In genomic region chr3:13788522-13789424, GRCh38 we compare ENCODE assay signal across 27 cellular contexts.
DNase-seq lines count a peak whose midpoint lies in the region; ATAC-seq and TF ChIP-seq lines count a peak whose summit lies in the region.
"Had no signal": no experiment of that assay in that cellular context is flagged by ENCODE, and none has a peak within 500 bp of the region (broad histone marks: within the 10 kb centered on the region; RNA-seq: fewer than 3 reads in every experiment).

No MANE protein-coding gene starts in this region.

- H3K27ac ChIP-seq in dorsolateral prefrontal cortex = peak overlapping the region in 54 of 59 donors; percentile 7 to 88 (median 73)
- H3K27ac ChIP-seq: A549, foreskin keratinocyte, heart left ventricle, prostate gland, VCaP had no signal

- DNase-seq in Ammon's horn (ENCODE audit: low spot score) (peak; percentile 73), NCI-H524 (lab: John Stamatoyannopoulos, UW) (peak; percentile 67 to 88), dorsolateral prefrontal cortex (peak in 1 of 10 donors; percentile 23), neural crest cell (ENCODE audit: low read depth, low spot score) (no peak), HK-2 (ENCODE audit: unreplicated experiment) (no peak)
- DNase-seq: activated CD4-positive, alpha-beta T cell treated with anti-CD3 and anti-CD28 coated beads for 48 hours; activated gamma-delta T cell; activated T-cell treated with anti-CD3 and anti-CD28 coated beads, Interleukin-2, amount 50 U/mL, for 1 hour; AML-193; CD4-positive, alpha-beta memory T cell; effector CD4-positive, alpha-beta T cell; erythroblast; foreskin keratinocyte; H9; KBM-7; kidney glomerular epithelial cell; MG63; NCI-H2081; stimulated activated naive CD4-positive, alpha-beta T cell treated with Interleukin-2 at 50 U/mL for 16 hours had no signal

- intact Hi-C loops in dorsolateral prefrontal cortex (cut with DNase I) = no loop called here

- H3K27ac Mint-ChIP-seq in neural crest cell (ENCODE audit: unreplicated experiment) = peak overlapping the region; percentile 78
- H3K27ac Mint-ChIP-seq: H9 had no signal

- peaks cover 80% of the 10 kb centered on the region for H3K4me1 Mint-ChIP-seq in neural crest cell
- H3K4me1 Mint-ChIP-seq: CD4-positive, alpha-beta memory T cell had no signal

- no peaks in the 10 kb centered on the region for H3K36me3 Mint-ChIP-seq in neural crest cell (ENCODE audit: low read depth)
- H3K36me3 Mint-ChIP-seq: CD4-positive, alpha-beta memory T cell had no signal

- no peak overlapping the region for H3K4me3 ChIP-seq in dorsolateral prefrontal cortex
- H3K4me3 ChIP-seq: A549, heart left ventricle, MG63, prostate gland had no signal

- peaks cover 0 to 5% (median 0%) of the 10 kb centered on the region in 45 donors for H3K27me3 ChIP-seq in dorsolateral prefrontal cortex
- H3K27me3 ChIP-seq: MG63 had no signal

- TF ChIP-seq CTCF in dorsolateral prefrontal cortex (IDR thresholded peaks at IDR 0.05 in 54 of 56, conservative IDR thresholded peaks at IDR 0.05 in 2 of 56; ENCODE audit: low read depth in 1 of 56, partially characterized antibody in 56 of 56) = no peak
- no peak for TF ChIP-seq CTCF in neural crest cell (conservative IDR thresholded peaks at IDR 0.05)

- H3K27me3 Mint-ChIP-seq in neural crest cell (ENCODE audit: low read depth) = no peaks in the 10 kb centered on the region

- H3K9me3 Mint-ChIP-seq in neural crest cell = no peaks in the 10 kb centered on the region
- H3K9me3 Mint-ChIP-seq: H9 had no signal

- peak overlapping the region; percentile 27 for H3K4me3 Mint-ChIP-seq in neural crest cell
- H3K4me3 Mint-ChIP-seq: H9 had no signal

- ATAC-seq in GM21619 (IDR thresholded peaks at IDR 0.05; ENCODE audit: unreplicated experiment) (no peak), GM19452 (IDR thresholded peaks at IDR 0.05; ENCODE audit: unreplicated experiment) (no peak), GM19324 (IDR thresholded peaks at IDR 0.05; ENCODE audit: low FRiP score, unreplicated experiment) (no peak)
- ATAC-seq: A549, foreskin keratinocyte, heart left ventricle, Right ventricle myocardium inferior had no signal

Comparison
In these comparisons a context has a peak if more than half of its experiments do, and no peak if none do; other contexts are left out.
1. DNase-seq: peak in Ammon's horn (single experiment) and NCI-H524 (2 of 2); none in neural crest cell (single experiment) and HK-2 (single experiment).